ENCODE assay signal across 19 cellular contexts in the genomic region with DNA sequence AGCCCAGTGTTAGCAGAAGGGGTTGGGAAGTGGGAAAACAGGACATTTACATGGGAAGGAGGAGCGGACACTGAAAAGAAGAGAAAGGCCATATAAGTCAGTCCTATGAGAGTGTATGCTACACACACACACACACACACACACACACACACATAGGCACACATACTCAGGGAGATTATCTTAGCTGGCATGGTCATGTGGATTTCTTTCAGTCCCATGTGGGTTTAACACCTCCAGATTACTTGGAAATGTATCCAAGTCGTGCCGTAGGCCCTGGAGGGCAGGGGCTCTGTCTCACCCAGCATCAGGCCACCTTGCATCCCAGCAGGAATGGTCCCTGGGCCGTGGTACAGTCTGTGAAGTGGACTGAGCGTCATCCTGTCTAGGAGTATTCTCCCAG.
A peak's percentile ranks its signal among the peaks of the same experiment; 100 is the strongest.
DNase-seq lines count a peak whose midpoint lies in the region; FAIRE-seq and TF ChIP-seq lines count a peak whose summit lies in the region.
"Had no signal": no experiment of that assay in that cellular context is flagged by ENCODE, and none has a peak within 500 bp of the region (broad histone marks: within the 10 kb centered on the region; RNA-seq: fewer than 3 reads in every experiment).

No MANE protein-coding gene starts in this region.

- no peaks in the 10 kb centered on the region for H3K4me1 ChIP-seq in spleen
- H3K4me1 ChIP-seq: A549, Caco-2 had no signal

- no peaks in the 10 kb centered on the region for H3K36me3 ChIP-seq in spleen

- no peaks in the 10 kb centered on the region for H3K27me3 ChIP-seq in spleen (replicated peaks in 1 of 7)
- H3K27me3 ChIP-seq: BLaER1 treated with 17β-estradiol and CSF1 and Interleukin-3, amounts not matched to agents 10 nM and 100 nM had no signal

- WGBS in spleen, 5 donors = 74 to 92% (median 89%) methylated on average over 2 to 5 of the region's 5 CpGs

- no peak for FAIRE-seq in GM19239 (lab: Jason Lieb, UNC)
- FAIRE-seq: A549, D721Med, G401.6, GM12891 had no signal

- H3K4me3 ChIP-seq in spleen = no peak overlapping the region
- H3K4me3 ChIP-seq: A549; BLaER1 treated with 17β-estradiol and CSF1 and Interleukin-3, amounts not matched to agents 10 nM and 100 nM had no signal

- TF ChIP-seq CTCF in VCaP (conservative IDR thresholded peaks at IDR 0.05) = no peak
- TF ChIP-seq CTCF in spleen (IDR thresholded peaks at IDR 0.05 in 8 of 11, conservative IDR thresholded peaks at IDR 0.05 in 3 of 11) = no peak

- H3K27ac ChIP-seq in VCaP = peak overlapping the region; percentile 85; the same call in 1 of the 2 replicates
- H3K27ac ChIP-seq in spleen = no peak overlapping the region
- H3K27ac ChIP-seq: 22Rv1; A549; BLaER1 treated with 17β-estradiol and CSF1 and Interleukin-3, amounts not matched to agents 10 nM and 100 nM; C4-2B had no signal

- TF ChIP-seq POLR2A in spleen (IDR thresholded peaks at IDR 0.05) = no peak

- H3K9me3 ChIP-seq in spleen = no peaks in the 10 kb centered on the region
- H3K9me3 ChIP-seq: A549; BLaER1 treated with 17β-estradiol and CSF1 and Interleukin-3, amounts not matched to agents 10 nM and 100 nM; Caco-2 had no signal

- peak; percentile 46 for DNase-seq in activated effector memory CD4-positive, alpha-beta T cell treated with anti-CD3 and anti-CD28 coated beads, Interleukin-2, amount 50 U/mL, for 16 hours
- DNase-seq in activated effector memory CD4-positive, alpha-beta T cell treated with Interleukin-2 at 50 U/mL for 16 hours = no peak
- DNase-seq in spleen (peak; percentile 41), GM19239 (ENCODE audit: insufficient read length, low spot score) (no peak)
- DNase-seq: AML-193; Caco-2; Calu3; CD4-positive, alpha-beta T cell; CD8-positive, alpha-beta T cell; DMS79 treated with DMSO at 0.1 percent for 48 hours; GF-D8 had no signal

- intact Hi-C loops in spleen (cut with DNase I; ENCODE audit: low total_unique reads) = no loop called here

Comparison
In these comparisons a context has a peak if more than half of its experiments do, and no peak if none do; other contexts are left out.
1. DNase-seq: peak in activated effector memory CD4-positive, alpha-beta T cell treated with anti-CD3 and anti-CD28 coated beads, Interleukin-2, amount 50 U/mL, for 16 hours (single experiment) and spleen (single experiment); none in activated effector memory CD4-positive, alpha-beta T cell treated with Interleukin-2 at 50 U/mL for 16 hours (single experiment) and GM19239 (single experiment).